Comparison of ENCODE assay signal across 8 cellular contexts in genomic region chr20:19074828-19075516, GRCh38.
DNase-seq lines count a peak whose midpoint lies in the region; ATAC-seq and TF ChIP-seq lines count a peak whose summit lies in the region.

No MANE protein-coding gene starts in this region.

- in situ Hi-C loops in GM13977 (cut with MboI; ENCODE audit: low pct_unique_long_range_greater_than_20kb, low sequenced_read_pairs, unreplicated experiment) = loop anchor here (25.0 kb wide), 1 partner anchor 438 kb away; no protein-coding TSS in a partner anchor

- 13 to 33% methylated on average over 8 of the region's 8 CpGs for WGBS in lung, 2 donors

- no peak overlapping the region for H3K27ac ChIP-seq in lung (ENCODE audit: low read depth in 1 of 2, low read length in 1 of 2)

- H3K9me3 ChIP-seq in lung (ENCODE audit: control insufficient read depth in 2 of 2, insufficient read depth in 1 of 2, low read length in 1 of 2) = peaks cover 0 to 1% of the 10 kb centered on the region in 2 donors

- H3K4me3 ChIP-seq in lung = no peak overlapping the region

- peak; percentile 25 for DNase-seq in GM13977 (ENCODE audit: low spot score)
- peak; percentile 45 for DNase-seq in NCI-H510A (lab: John Stamatoyannopoulos, UW)
- peak; percentile 36 for DNase-seq in lung (ENCODE audit: low spot score)
- DNase-seq in HCEC 1CT = no peak
- no peak for DNase-seq in SK-N-DZ (ENCODE audit: low spot score)
- DNase-seq in hepatic stellate cell (ENCODE audit: low spot score) = no peak
- no peak for DNase-seq in activated CD4-positive, alpha-beta T cell treated with anti-CD3 and anti-CD28 coated beads, Interleukin-2, amount 50 U/mL, for 4 hours

- ATAC-seq in GM21515 (IDR thresholded peaks at IDR 0.05; ENCODE audit: unreplicated experiment) (peak; percentile 41), lung (ENCODE audit: insufficient read depth, low FRiP score) (peak; percentile 30)

- no peaks in the 10 kb centered on the region for H3K36me3 ChIP-seq in lung (ENCODE audit: control insufficient read depth in 2 of 2, insufficient read depth in 2 of 2, low read length in 2 of 2)

- no peak for TF ChIP-seq CTCF in GM13977 (IDR thresholded peaks at IDR 0.05; ENCODE audit: extremely low read depth, insufficient read depth, missing control alignments)
- TF ChIP-seq CTCF in lung (IDR thresholded peaks at IDR 0.05; ENCODE audit: control extremely low read depth, extremely low read depth) = no peak

- no peaks in the 10 kb centered on the region for H3K4me1 ChIP-seq in lung (ENCODE audit: control insufficient read depth in 2 of 2, insufficient read depth in 2 of 2, low read length in 2 of 2)

- no peaks in the 10 kb centered on the region for H3K27me3 ChIP-seq in lung (ENCODE audit: control insufficient read depth, insufficient read depth)

Comparison
In these comparisons a context has a peak if more than half of its experiments do, and no peak if none do; other contexts are left out.
1. DNase-seq: peak in GM13977 (single experiment), NCI-H510A (single experiment) and lung (single experiment); none in HCEC 1CT (single experiment), SK-N-DZ (single experiment), hepatic stellate cell (single experiment) and activated CD4-positive, alpha-beta T cell treated with anti-CD3 and anti-CD28 coated beads, Interleukin-2, amount 50 U/mL, for 4 hours (0 of 2).